22 cellular contexts compared by ENCODE assay signal in genomic region chr5:119307170-119307569, GRCh38. TPM values are rescaled to one million over a fixed set of nuclear protein-coding genes. Genes with fewer than 3 reads are reported as not detected.
DNase-seq lines count a peak whose midpoint lies in the region; ATAC-seq and TF ChIP-seq lines count a peak whose summit lies in the region.
"Had no signal": no experiment of that assay in that cellular context is flagged by ENCODE, and none has a peak within 500 bp of the region (broad histone marks: within the 10 kb centered on the region; RNA-seq: fewer than 3 reads in every experiment).

No MANE protein-coding gene starts in this region.

- H3K36me3 Mint-ChIP-seq in activated naive CD4-positive, alpha-beta T cell treated with anti-CD3 and anti-CD28 coated beads, Interleukin-2, amount 50 U/mL, for 24 hours = peaks cover 32% of the 10 kb centered on the region
- H3K36me3 Mint-ChIP-seq in naive B cell (peaks cover 0 to 7% of the 10 kb centered on the region in 2 donors), GM23338 (ENCODE audit: low read depth) (no peaks in the 10 kb centered on the region)
- H3K36me3 Mint-ChIP-seq: brain had no signal

- POLR2A ChIA-PET in OCI-LY7 (lab: Charles Lee) = interaction anchor here (1.1 to 17.9 kb wide), 4 partner anchors 20 to 94 kb away, joined by 3 to 286 read pairs (median 6); no protein-coding TSS in a partner anchor

- H3K4me1 Mint-ChIP-seq in activated naive CD4-positive, alpha-beta T cell treated with anti-CD3 and anti-CD28 coated beads, Interleukin-2, amount 50 U/mL, for 24 hours = peaks cover 95% of the 10 kb centered on the region
- H3K4me1 Mint-ChIP-seq in naive B cell (peaks cover 66 to 94% (median 81%) of the 10 kb centered on the region in 3 donors), GM23338 (peaks cover 10% of the 10 kb centered on the region; the same call in 2 of the 3 replicates)

- H3K4me3 ChIP-seq in DOHH2 (ENCODE audit: low read length) (no peak overlapping the region), OCI-LY7 (ENCODE audit: low read depth, low read length, poor library complexity, severe bottlenecking) (peak overlapping the region; percentile 54), GM23338 (no peak overlapping the region)
- H3K4me3 ChIP-seq: left ventricle myocardium inferior, SJCRH30, thoracic aorta had no signal

- BruUV-seq in OCI-LY7 (replicated peaks; lab: Mats Ljungman, UMichigan) = no TSS peak

- peaks cover 45% of the 10 kb centered on the region for H3K4me1 ChIP-seq in DOHH2 (ENCODE audit: control insufficient read depth, low read length)
- H3K4me1 ChIP-seq in OCI-LY7 (ENCODE audit: insufficient read depth, low read length, poor library complexity, severe bottlenecking) = peaks cover 96% of the 10 kb centered on the region
- no peaks in the 10 kb centered on the region; the same call in 1 of the 2 replicates for H3K4me1 ChIP-seq in GM23338 (ENCODE audit: insufficient read depth)

- H3K79me2 ChIP-seq in DOHH2 (ENCODE audit: control insufficient read depth, low read length) (peaks cover 11% of the 10 kb centered on the region), OCI-LY7 (ENCODE audit: insufficient read depth, low read depth, low read length) (peaks cover 44% of the 10 kb centered on the region; the same call in 1 of the 2 replicates), GM23338 (replicated peaks; ENCODE audit: insufficient read depth) (no peaks in the 10 kb centered on the region)

- DNase-seq in activated naive CD4-positive, alpha-beta T cell (lab: John Stamatoyannopoulos, UW) = no peak
- DNase-seq in OCI-LY7 (ENCODE audit: low spot score) = no peak
- DNase-seq in naive B cell = no peak
- DNase-seq in SKM-1 treated with dmso at 0.1 percent for 144 hours (lab: John Stamatoyannopoulos, UW; ENCODE audit: unreplicated experiment) = no peak
- DNase-seq in GM23338 (ENCODE audit: low spot score) = no peak
- DNase-seq in NCI-H82 (lab: John Stamatoyannopoulos, UW) = no peak
- DNase-seq: EL; GOT3; HFFc6; islet precursor cell; left ventricle myocardium inferior; NCI-H1105 treated with DMSO at 0.1 percent for 48 hours; NCI-H2029; NCI-H2227 treated with DMSO at 0.1 percent for 48 hours; NCI-H526 treated with DMSO at 0.1 percent for 48 hours; SJCRH30; stimulated activated naive CD4-positive, alpha-beta T cell treated with Interleukin-2 at 50 U/mL for 16 hours had no signal

- intact Hi-C loops in OCI-LY7 (cut with micrococcal nuclease; ENCODE audit: unreplicated experiment) = loop anchor here (10.0 kb wide), 1 partner anchor 282 kb away; no protein-coding TSS in a partner anchor

- H3K27ac Mint-ChIP-seq in activated naive CD4-positive, alpha-beta T cell treated with anti-CD3 and anti-CD28 coated beads, Interleukin-2, amount 50 U/mL, for 24 hours = peak overlapping the region; percentile 59
- H3K27ac Mint-ChIP-seq in naive B cell (peak overlapping the region in 5 of 6 donors; percentile 18 to 67 (median 54)), GM23338 (no peak overlapping the region)
- H3K27ac Mint-ChIP-seq: brain, CD14-positive monocyte, HFFc6 had no signal

- H3K27ac ChIP-seq in DOHH2 (ENCODE audit: low read depth, low read length) (no peak overlapping the region), OCI-LY7 (ENCODE audit: low read depth, low read length, poor library complexity, severe bottlenecking) (peak overlapping the region; percentile 95), GM23338 (ENCODE audit: low read depth) (no peak overlapping the region)
- H3K27ac ChIP-seq: left ventricle myocardium inferior, SJCRH30, thoracic aorta had no signal

- no peaks in the 10 kb centered on the region for H3K9me3 ChIP-seq in DOHH2 (ENCODE audit: control insufficient read depth, insufficient read depth, low read length)
- no peaks in the 10 kb centered on the region for H3K9me3 ChIP-seq in OCI-LY7 (ENCODE audit: low read length)
- H3K9me3 ChIP-seq: left ventricle myocardium inferior, SJCRH30, thoracic aorta had no signal

- H3K9me2 ChIP-seq in DOHH2 (replicated peaks; ENCODE audit: control insufficient read depth, low read length) = no peaks in the 10 kb centered on the region
- H3K9me2 ChIP-seq in OCI-LY7 (ENCODE audit: insufficient read depth, low read length) = no peaks in the 10 kb centered on the region
- no peaks in the 10 kb centered on the region for H3K9me2 ChIP-seq in GM23338 (ENCODE audit: insufficient read depth)

- H3K4me3 Mint-ChIP-seq in activated naive CD4-positive, alpha-beta T cell treated with anti-CD3 and anti-CD28 coated beads, Interleukin-2, amount 50 U/mL, for 24 hours = no peak overlapping the region
- H3K4me3 Mint-ChIP-seq in naive B cell (no peak overlapping the region), GM23338 (no peak overlapping the region)
- H3K4me3 Mint-ChIP-seq: brain, CD14-positive monocyte, HFFc6 had no signal

- ATAC-seq in naive B cell (ENCODE audit: low read depth in 2 of 2) (no peak), GM23338 (no peak)

- H3K9me3 Mint-ChIP-seq in activated naive CD4-positive, alpha-beta T cell treated with anti-CD3 and anti-CD28 coated beads, Interleukin-2, amount 50 U/mL, for 24 hours = no peaks in the 10 kb centered on the region
- H3K9me3 Mint-ChIP-seq in naive B cell (no peaks in the 10 kb centered on the region), GM23338 (no peaks in the 10 kb centered on the region)
- H3K9me3 Mint-ChIP-seq: CD14-positive monocyte, HFFc6 had no signal

- H3K27me3 ChIP-seq in DOHH2 (ENCODE audit: control insufficient read depth, low read length) (no peaks in the 10 kb centered on the region), GM23338 (ENCODE audit: insufficient read depth) (no peaks in the 10 kb centered on the region)
- H3K27me3 ChIP-seq: SJCRH30 had no signal

- peak overlapping the region; percentile 81; the same call in 1 of the 2 replicates for H3K4me2 ChIP-seq in DOHH2 (ENCODE audit: low read length)
- peak overlapping the region; percentile 77 for H3K4me2 ChIP-seq in OCI-LY7 (ENCODE audit: low read length)
- H3K4me2 ChIP-seq in GM23338 = no peak overlapping the region

- H2AFZ ChIP-seq in OCI-LY7 (ENCODE audit: low read length) = no peak overlapping the region
- no peak overlapping the region for H2AFZ ChIP-seq in GM23338

- H3K27me3 Mint-ChIP-seq in activated naive CD4-positive, alpha-beta T cell treated with anti-CD3 and anti-CD28 coated beads, Interleukin-2, amount 50 U/mL, for 24 hours = no peaks in the 10 kb centered on the region
- H3K27me3 Mint-ChIP-seq in naive B cell = no peaks in the 10 kb centered on the region
- H3K27me3 Mint-ChIP-seq in GM23338 (ENCODE audit: insufficient read depth, low read depth, poor library complexity) = peaks cover 1% of the 10 kb centered on the region

- H3K36me3 ChIP-seq in DOHH2 (ENCODE audit: control insufficient read depth, low read length) = no peaks in the 10 kb centered on the region
- no peaks in the 10 kb centered on the region; the same call in 1 of the 2 replicates for H3K36me3 ChIP-seq in OCI-LY7 (ENCODE audit: insufficient read depth, low read length)
- H3K36me3 ChIP-seq in GM23338 (ENCODE audit: insufficient read depth) = no peaks in the 10 kb centered on the region
- H3K36me3 ChIP-seq: left ventricle myocardium inferior, thoracic aorta had no signal

- peaks cover 18% of the 10 kb centered on the region for H3F3A ChIP-seq in DOHH2 (ENCODE audit: control insufficient read depth, insufficient read depth)
- H3F3A ChIP-seq in GM23338 (replicated peaks; ENCODE audit: low read depth) = no peaks in the 10 kb centered on the region

- CTCF ChIA-PET in OCI-LY7 (lab: Charles Lee; ENCODE audit: unreplicated experiment) = interaction anchor here (1.0 to 1.1 kb wide), 2 partner anchors 31 to 39 kb away, joined by 3 to 6 read pairs; no protein-coding TSS in a partner anchor

- H4K20me1 ChIP-seq in DOHH2 (ENCODE audit: control insufficient read depth, insufficient read depth, low read depth, low read length) (no peaks in the 10 kb centered on the region), OCI-LY7 (ENCODE audit: insufficient read depth, low read length) (no peaks in the 10 kb centered on the region), GM23338 (replicated peaks; ENCODE audit: insufficient read depth) (no peaks in the 10 kb centered on the region)

- TF ChIP-seq CTCF in DOHH2 (IDR thresholded peaks at IDR 0.05; ENCODE audit: low read depth, low read length, poor library complexity, severe bottlenecking) (no peak), OCI-LY7 (conservative IDR thresholded peaks at IDR 0.05; ENCODE audit: low read length) (no peak), GM23338 (conservative IDR thresholded peaks at IDR 0.05; ENCODE audit: low read depth in 2 of 2) (no peak)

TF ChIP-seq in GM23338, 12 proteins besides CTCF, POLR2A, EP300 and RAD21 (continues in another document):
- TF ChIP-seq NANOG (IDR thresholded peaks at IDR 0.05; ENCODE audit: borderline replicate concordance) (no peak), POLR2AphosphoS5 (IDR thresholded peaks at IDR 0.05; ENCODE audit: low read depth) (no peak)

RNA-seq across cellular contexts. Expression of gene TNFAIP8, which starts 48.6 kb away (rescaled TPM):
- total RNA-seq in OCI-LY7 (2014; rRNA removed; shearing (Covaris generic)) = 92.9 and 95.1 TPM in 2 replicates
- 75.4 and 94.5 TPM in 2 replicates for total RNA-seq in OCI-LY7 (2022)
- 100 to 1,000 TPM; 224 to 432 (median 315) TPM for polyA plus RNA-seq in naive B cell (ENCODE audit: low read depth in 6 of 6)
- total RNA-seq in GM23338 (2014; rRNA removed; shearing (Covaris generic)) = 29.2 and 30.1 TPM in 2 replicates
- 10.6 and 12.8 TPM in 2 replicates for polyA plus RNA-seq in GM23338 (2016; fragmentation: Nextera tagmentation; extraction: Ambion mirVana)
